In genomic region chr12:118960865-118961264, GRCh38 we compare ENCODE assay signal across 11 cellular contexts. TPM values are rescaled to one million over a fixed set of nuclear protein-coding genes. Genes with fewer than 3 reads are reported as not detected.
"Had no signal": no experiment of that assay in that cellular context is flagged by ENCODE, and none has a peak within 500 bp of the region (broad histone marks: within the 10 kb centered on the region; RNA-seq: fewer than 3 reads in every experiment).

No MANE protein-coding gene starts in this region.

- H3K9me3 ChIP-seq: HAP-1 had no signal

- H3K27ac ChIP-seq: HL-60, KMS-11 had no signal

- ATAC-seq: HCT116, HepG2 had no signal

- H3K36me3 ChIP-seq: HAP-1 had no signal

- H3K4me3 ChIP-seq: HAP-1 had no signal

- H3K9ac ChIP-seq: KMS-11 had no signal

- H3K4me2 ChIP-seq: KMS-11 had no signal

- DNase-seq: GOT3, HFFc6, Karpas-422, KBM-7 had no signal

- H3K27ac Mint-ChIP-seq: HFFc6, IgD-negative memory B cell had no signal

- H3K4me3 Mint-ChIP-seq: HFFc6, IgD-negative memory B cell had no signal

- H3K4me1 Mint-ChIP-seq: IgD-negative memory B cell had no signal

- H3K4me1 ChIP-seq: HAP-1 had no signal

RNA-seq across cellular contexts. Expression of gene SRRM4, which starts 20.5 kb away (rescaled TPM):
- total RNA-seq: HepG2, HFFc6, HT1080 had no signal
- polyA plus RNA-seq: HepG2, IgD-negative memory B cell had no signal
